Comparison of ENCODE assay signal across 1 cellular context in the genomic region with DNA sequence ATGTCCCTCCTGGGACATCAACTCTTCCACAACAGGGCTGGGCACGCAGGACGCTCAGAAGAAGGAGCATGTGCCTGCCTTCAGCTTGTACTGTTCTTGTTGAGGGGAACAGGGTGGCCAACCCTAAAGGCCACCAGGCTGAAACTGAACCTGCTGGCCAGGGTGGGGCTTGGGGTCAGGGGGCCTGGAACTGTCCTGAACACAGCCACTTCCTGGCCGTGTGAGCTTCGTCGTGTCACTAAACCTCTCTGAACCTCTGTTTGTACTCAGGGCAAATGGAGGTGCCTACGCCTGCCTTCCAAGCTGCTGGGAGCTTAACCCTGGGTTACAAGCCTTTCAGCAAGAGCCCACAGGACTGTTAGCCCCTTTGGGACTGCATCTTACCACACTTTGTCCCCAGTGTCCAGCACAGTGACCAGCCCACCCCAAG.
TF ChIP-seq lines count a peak whose summit lies in the region.

No MANE protein-coding gene starts in this region.

TF ChIP-seq in GM23338, 12 proteins besides CTCF, POLR2A, EP300 and RAD21 (continued from another document):
- TF ChIP-seq, protein P1, sequence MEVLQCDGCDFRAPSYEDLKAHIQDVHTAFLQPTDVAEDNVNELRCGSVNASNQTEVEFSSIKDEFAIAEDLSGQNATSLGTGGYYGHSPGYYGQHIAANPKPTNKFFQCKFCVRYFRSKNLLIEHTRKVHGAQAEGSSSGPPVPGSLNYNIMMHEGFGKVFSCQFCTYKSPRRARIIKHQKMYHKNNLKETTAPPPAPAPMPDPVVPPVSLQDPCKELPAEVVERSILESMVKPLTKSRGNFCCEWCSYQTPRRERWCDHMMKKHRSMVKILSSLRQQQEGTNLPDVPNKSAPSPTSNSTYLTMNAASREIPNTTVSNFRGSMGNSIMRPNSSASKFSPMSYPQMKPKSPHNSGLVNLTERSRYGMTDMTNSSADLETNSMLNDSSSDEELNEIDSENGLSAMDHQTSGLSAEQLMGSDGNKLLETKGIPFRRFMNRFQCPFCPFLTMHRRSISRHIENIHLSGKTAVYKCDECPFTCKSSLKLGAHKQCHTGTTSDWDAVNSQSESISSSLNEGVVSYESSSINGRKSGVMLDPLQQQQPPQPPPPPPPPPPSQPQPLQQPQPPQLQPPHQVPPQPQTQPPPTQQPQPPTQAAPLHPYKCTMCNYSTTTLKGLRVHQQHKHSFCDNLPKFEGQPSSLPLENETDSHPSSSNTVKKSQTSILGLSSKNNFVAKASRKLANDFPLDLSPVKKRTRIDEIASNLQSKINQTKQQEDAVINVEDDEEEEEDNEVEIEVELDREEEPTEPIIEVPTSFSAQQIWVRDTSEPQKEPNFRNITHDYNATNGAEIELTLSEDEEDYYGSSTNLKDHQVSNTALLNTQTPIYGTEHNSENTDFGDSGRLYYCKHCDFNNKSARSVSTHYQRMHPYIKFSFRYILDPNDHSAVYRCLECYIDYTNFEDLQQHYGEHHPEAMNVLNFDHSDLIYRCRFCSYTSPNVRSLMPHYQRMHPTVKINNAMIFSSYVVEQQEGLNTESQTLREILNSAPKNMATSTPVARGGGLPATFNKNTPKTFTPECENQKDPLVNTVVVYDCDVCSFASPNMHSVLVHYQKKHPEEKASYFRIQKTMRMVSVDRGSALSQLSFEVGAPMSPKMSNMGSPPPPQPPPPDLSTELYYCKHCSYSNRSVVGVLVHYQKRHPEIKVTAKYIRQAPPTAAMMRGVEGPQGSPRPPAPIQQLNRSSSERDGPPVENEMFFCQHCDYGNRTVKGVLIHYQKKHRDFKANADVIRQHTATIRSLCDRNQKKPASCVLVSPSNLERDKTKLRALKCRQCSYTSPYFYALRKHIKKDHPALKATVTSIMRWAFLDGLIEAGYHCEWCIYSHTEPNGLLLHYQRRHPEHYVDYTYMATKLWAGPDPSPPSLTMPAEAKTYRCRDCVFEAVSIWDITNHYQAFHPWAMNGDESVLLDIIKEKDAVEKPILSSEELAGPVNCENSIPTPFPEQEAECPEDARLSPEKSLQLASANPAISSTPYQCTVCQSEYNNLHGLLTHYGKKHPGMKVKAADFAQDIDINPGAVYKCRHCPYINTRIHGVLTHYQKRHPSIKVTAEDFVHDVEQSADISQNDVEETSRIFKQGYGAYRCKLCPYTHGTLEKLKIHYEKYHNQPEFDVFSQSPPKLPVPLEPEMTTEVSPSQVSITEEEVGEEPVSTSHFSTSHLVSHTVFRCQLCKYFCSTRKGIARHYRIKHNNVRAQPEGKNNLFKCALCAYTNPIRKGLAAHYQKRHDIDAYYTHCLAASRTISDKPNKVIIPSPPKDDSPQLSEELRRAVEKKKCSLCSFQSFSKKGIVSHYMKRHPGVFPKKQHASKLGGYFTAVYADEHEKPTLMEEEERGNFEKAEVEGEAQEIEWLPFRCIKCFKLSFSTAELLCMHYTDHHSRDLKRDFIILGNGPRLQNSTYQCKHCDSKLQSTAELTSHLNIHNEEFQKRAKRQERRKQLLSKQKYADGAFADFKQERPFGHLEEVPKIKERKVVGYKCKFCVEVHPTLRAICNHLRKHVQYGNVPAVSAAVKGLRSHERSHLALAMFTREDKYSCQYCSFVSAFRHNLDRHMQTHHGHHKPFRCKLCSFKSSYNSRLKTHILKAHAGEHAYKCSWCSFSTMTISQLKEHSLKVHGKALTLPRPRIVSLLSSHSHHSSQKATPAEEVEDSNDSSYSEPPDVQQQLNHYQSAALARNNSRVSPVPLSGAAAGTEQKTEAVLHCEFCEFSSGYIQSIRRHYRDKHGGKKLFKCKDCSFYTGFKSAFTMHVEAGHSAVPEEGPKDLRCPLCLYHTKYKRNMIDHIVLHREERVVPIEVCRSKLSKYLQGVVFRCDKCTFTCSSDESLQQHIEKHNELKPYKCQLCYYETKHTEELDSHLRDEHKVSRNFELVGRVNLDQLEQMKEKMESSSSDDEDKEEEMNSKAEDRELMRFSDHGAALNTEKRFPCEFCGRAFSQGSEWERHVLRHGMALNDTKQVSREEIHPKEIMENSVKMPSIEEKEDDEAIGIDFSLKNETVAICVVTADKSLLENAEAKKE (CRISPR knock-in tag; IDR thresholded peaks at IDR 0.05), result no peak
- TF ChIP-seq ZNF331 (CRISPR knock-in tag; IDR thresholded peaks at IDR 0.05; ENCODE audit: low read depth) (no peak), STAT1 (IDR thresholded peaks at IDR 0.05; ENCODE audit: unreplicated experiment) (no peak), NANOG (IDR thresholded peaks at IDR 0.05; ENCODE audit: borderline replicate concordance) (no peak), ZNF114 (CRISPR knock-in tag; IDR thresholded peaks at IDR 0.05) (no peak), EZH2phosphoT487 (IDR thresholded peaks at IDR 0.05; ENCODE audit: unreplicated experiment) (no peak), ETS1 (IDR thresholded peaks at IDR 0.05) (no peak), POLR2AphosphoS5 (IDR thresholded peaks at IDR 0.05; ENCODE audit: low read depth) (no peak), EZH2 (IDR thresholded peaks at IDR 0.05; ENCODE audit: low read depth, unreplicated experiment) (no peak)
- TF ChIP-seq, protein P2, sequence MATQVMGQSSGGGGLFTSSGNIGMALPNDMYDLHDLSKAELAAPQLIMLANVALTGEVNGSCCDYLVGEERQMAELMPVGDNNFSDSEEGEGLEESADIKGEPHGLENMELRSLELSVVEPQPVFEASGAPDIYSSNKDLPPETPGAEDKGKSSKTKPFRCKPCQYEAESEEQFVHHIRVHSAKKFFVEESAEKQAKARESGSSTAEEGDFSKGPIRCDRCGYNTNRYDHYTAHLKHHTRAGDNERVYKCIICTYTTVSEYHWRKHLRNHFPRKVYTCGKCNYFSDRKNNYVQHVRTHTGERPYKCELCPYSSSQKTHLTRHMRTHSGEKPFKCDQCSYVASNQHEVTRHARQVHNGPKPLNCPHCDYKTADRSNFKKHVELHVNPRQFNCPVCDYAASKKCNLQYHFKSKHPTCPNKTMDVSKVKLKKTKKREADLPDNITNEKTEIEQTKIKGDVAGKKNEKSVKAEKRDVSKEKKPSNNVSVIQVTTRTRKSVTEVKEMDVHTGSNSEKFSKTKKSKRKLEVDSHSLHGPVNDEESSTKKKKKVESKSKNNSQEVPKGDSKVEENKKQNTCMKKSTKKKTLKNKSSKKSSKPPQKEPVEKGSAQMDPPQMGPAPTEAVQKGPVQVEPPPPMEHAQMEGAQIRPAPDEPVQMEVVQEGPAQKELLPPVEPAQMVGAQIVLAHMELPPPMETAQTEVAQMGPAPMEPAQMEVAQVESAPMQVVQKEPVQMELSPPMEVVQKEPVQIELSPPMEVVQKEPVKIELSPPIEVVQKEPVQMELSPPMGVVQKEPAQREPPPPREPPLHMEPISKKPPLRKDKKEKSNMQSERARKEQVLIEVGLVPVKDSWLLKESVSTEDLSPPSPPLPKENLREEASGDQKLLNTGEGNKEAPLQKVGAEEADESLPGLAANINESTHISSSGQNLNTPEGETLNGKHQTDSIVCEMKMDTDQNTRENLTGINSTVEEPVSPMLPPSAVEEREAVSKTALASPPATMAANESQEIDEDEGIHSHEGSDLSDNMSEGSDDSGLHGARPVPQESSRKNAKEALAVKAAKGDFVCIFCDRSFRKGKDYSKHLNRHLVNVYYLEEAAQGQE (IDR thresholded peaks at IDR 0.05; ENCODE audit: unreplicated experiment), result no peak
